2 cellular contexts compared by ENCODE assay signal in genomic region chr7:32410545-32410944, GRCh38.
TF ChIP-seq lines count a peak whose summit lies in the region.

No MANE protein-coding gene starts in this region.

TF ChIP-seq in GM23338, 12 proteins besides CTCF, POLR2A, EP300 and RAD21 (continued from another document):
- TF ChIP-seq ZNF462 (CRISPR knock-in tag; IDR thresholded peaks at IDR 0.05) (no peak), NANOG (IDR thresholded peaks at IDR 0.05; ENCODE audit: borderline replicate concordance) (no peak), EZH2phosphoT487 (IDR thresholded peaks at IDR 0.05; ENCODE audit: unreplicated experiment) (no peak), JUNB (IDR thresholded peaks at IDR 0.05; ENCODE audit: unreplicated experiment) (no peak), REST (IDR thresholded peaks at IDR 0.05; ENCODE audit: unreplicated experiment) (no peak), EZH2 (IDR thresholded peaks at IDR 0.05; ENCODE audit: low read depth, unreplicated experiment) (no peak), CREB1 (CRISPR knock-in tag; IDR thresholded peaks at IDR 0.05; ENCODE audit: low read depth) (no peak), STAT1 (IDR thresholded peaks at IDR 0.05; ENCODE audit: unreplicated experiment) (no peak), POLR2AphosphoS5 (IDR thresholded peaks at IDR 0.05; ENCODE audit: low read depth) (no peak), ZNF114 (CRISPR knock-in tag; IDR thresholded peaks at IDR 0.05) (no peak), ZNF331 (CRISPR knock-in tag; IDR thresholded peaks at IDR 0.05; ENCODE audit: low read depth) (no peak)

TF ChIP-seq in K562, 482 proteins besides CTCF, POLR2A, EP300 and RAD21 (continued from another document):
- TF ChIP-seq ZBTB5 (IDR thresholded peaks at IDR 0.05) (no peak), POLR2B (IDR thresholded peaks at IDR 0.05; ENCODE audit: low read depth, partially characterized antibody) (no peak), SNAPC5 (CRISPR knock-in tag; IDR thresholded peaks at IDR 0.05) (no peak), NCOR1 (IDR thresholded peaks at IDR 0.05) (no peak), PTTG1 (tag; IDR thresholded peaks at IDR 0.05; ENCODE audit: low read depth) (no peak), ZNF217 (CRISPR knock-in tag; IDR thresholded peaks at IDR 0.05) (no peak), E2F5 (CRISPR knock-in tag; IDR thresholded peaks at IDR 0.05) (no peak), HNRNPL (IDR thresholded peaks at IDR 0.05; ENCODE audit: low read depth, low read length) (no peak), MAFK (IDR thresholded peaks at IDR 0.05; ENCODE audit: low read length) (no peak), ZNF830 (CRISPR knock-in tag; IDR thresholded peaks at IDR 0.05) (no peak), ZC3H11A (IDR thresholded peaks at IDR 0.05; ENCODE audit: low read depth, low read length) (no peak)
